8 cellular contexts compared by ENCODE assay signal in the genomic region with DNA sequence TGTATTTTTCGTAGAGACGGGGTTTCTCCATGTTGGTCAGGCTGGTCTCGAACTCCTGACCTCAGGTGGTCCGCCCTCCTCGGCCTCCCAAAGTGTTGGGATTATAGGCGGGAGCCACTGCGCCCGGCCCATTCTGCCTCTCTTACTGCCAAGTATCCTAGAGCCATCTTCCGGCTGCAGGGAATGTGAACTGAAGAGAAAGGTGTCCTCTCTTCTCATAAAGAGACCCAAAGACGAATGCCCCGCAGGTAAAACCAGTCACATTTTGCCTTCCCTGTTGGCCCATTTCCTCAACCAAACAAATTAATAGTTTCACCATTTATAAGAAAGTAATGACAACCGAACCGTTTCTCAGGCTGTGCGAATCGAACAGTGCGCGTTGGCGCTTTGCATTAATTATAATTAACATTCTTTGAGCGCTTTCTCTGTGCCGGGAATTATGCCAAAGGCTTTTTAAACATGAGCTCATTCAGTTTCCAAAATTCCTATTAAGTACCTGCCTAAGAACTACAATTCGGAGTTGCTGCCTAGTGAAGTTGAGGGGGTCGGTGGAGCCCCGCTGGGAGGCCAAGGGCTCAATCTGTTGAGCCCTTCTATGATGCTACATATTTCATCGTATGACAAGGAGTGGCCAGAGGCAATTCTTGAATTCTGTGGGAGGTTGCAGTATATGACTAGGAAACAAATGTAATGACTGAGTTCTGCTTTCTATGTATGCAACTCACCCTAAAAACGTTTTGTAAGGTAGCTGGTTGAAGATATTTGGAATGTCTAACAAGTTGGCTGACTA. TPM values are rescaled to one million over a fixed set of nuclear protein-coding genes. Genes with fewer than 3 reads are reported as not detected.
DNase-seq lines count a peak whose midpoint lies in the region; ATAC-seq and TF ChIP-seq lines count a peak whose summit lies in the region.

No MANE protein-coding gene starts in this region.

- no peak for DNase-seq in Right ventricle myocardium superior
- DNase-seq in cardiac septum (ENCODE audit: low spot score), result no peak
- DNase-seq in cerebellum (ENCODE audit: low spot score), result peak; percentile 33
- DNase-seq in vagina (ENCODE audit: extremely low spot score in 2 of 2), result no peak
- no peak for DNase-seq in NCI-H146 (lab: John Stamatoyannopoulos, UW)
- no peak for DNase-seq in activated CD8-positive, alpha-beta memory T cell treated with anti-CD3 and anti-CD28 coated beads for 24 hours

- no peaks in the 10 kb centered on the region for H3K27me3 ChIP-seq in vagina

- WGBS in mesodermal cell (ENCODE audit: insufficient coverage in 2 of 2), 2 experiments, result 92 to 98% methylated on average over 12 to 22 of the region's 25 CpGs

- TF ChIP-seq CTCF in vagina (IDR thresholded peaks at IDR 0.05), result no peak

- no peaks in the 10 kb centered on the region for H3K9me3 ChIP-seq in mesodermal cell (ENCODE audit: control insufficient read depth, low read length)
- no peaks in the 10 kb centered on the region for H3K9me3 ChIP-seq in vagina

- H3K4me1 ChIP-seq in mesodermal cell (ENCODE audit: control insufficient read depth, insufficient read depth, low read length, poor library complexity, severe bottlenecking) (peaks cover 15% of the 10 kb centered on the region), vagina (peaks cover 38% of the 10 kb centered on the region)

- TF ChIP-seq POLR2A in vagina (IDR thresholded peaks at IDR 0.05), result no peak

- H3K27ac ChIP-seq in mesodermal cell (ENCODE audit: low read depth, low read length, severe bottlenecking) (peak overlapping the region; percentile 96), vagina (peak overlapping the region; percentile 96)

- ATAC-seq in Right ventricle myocardium superior (ENCODE audit: poor library complexity), result peak; percentile 3
- ATAC-seq in HG03469 (IDR thresholded peaks at IDR 0.05; ENCODE audit: unreplicated experiment), result no peak

- peaks cover 35% of the 10 kb centered on the region for H3K36me3 ChIP-seq in mesodermal cell (ENCODE audit: control insufficient read depth, insufficient read depth, low read length)
- H3K36me3 ChIP-seq in vagina, result peaks cover 0 to 11% of the 10 kb centered on the region in 2 donors

- H3K4me3 ChIP-seq in mesodermal cell (ENCODE audit: extremely low read depth, insufficient read depth, low read length, poor library complexity, severe bottlenecking) (peak overlapping the region; percentile 82), vagina (peak overlapping the region; percentile 66 to 69)

- intact Hi-C loops in Right ventricle myocardium superior (cut with DNase I) (no loop called here), cardiac septum (cut with DNase I) (loop anchor here (2.0 to 5.0 kb wide), 2 partner anchors 37 to 90 kb away; a partner anchor contains a TSS), vagina (cut with DNase I) (no loop called here)

RNA-seq across cellular contexts. Expression of a gene that starts 0.8 kb away (rescaled TPM):
- 765 TPM for total RNA-seq in Right ventricle myocardium superior
- 569 TPM for total RNA-seq in cardiac septum
- total RNA-seq in cerebellum, result 997 TPM
- 2,474 TPM for polyA plus RNA-seq in mesodermal cell (2013, experiment 1 of 2)
- polyA plus RNA-seq in mesodermal cell (2013, experiment 2 of 2), result 2,490 TPM
- 1,243 TPM for total RNA-seq in vagina

RNA-seq across cellular contexts. Expression of a gene that starts 10.4 kb away (rescaled TPM):
- total RNA-seq in Right ventricle myocardium superior (9.8 TPM), cardiac septum (8.4 TPM), cerebellum (42.8 TPM), vagina (27.5 TPM)
- polyA plus RNA-seq in mesodermal cell (2013, experiment 1 of 2), result 13.3 TPM
- polyA plus RNA-seq in mesodermal cell (2013, experiment 2 of 2), result 14.7 TPM

RNA-seq across cellular contexts. Expression of a gene that starts 37.1 kb away (rescaled TPM):
- total RNA-seq in Right ventricle myocardium superior, result 6.2 TPM
- 7.9 TPM for total RNA-seq in cardiac septum
- 45.5 TPM for total RNA-seq in cerebellum
- 12.8 TPM for polyA plus RNA-seq in mesodermal cell (2013, experiment 1 of 2)
- polyA plus RNA-seq in mesodermal cell (2013, experiment 2 of 2), result 12.0 TPM
- 11.0 TPM for total RNA-seq in vagina
